14 cellular contexts compared by ENCODE assay signal in the genomic region with DNA sequence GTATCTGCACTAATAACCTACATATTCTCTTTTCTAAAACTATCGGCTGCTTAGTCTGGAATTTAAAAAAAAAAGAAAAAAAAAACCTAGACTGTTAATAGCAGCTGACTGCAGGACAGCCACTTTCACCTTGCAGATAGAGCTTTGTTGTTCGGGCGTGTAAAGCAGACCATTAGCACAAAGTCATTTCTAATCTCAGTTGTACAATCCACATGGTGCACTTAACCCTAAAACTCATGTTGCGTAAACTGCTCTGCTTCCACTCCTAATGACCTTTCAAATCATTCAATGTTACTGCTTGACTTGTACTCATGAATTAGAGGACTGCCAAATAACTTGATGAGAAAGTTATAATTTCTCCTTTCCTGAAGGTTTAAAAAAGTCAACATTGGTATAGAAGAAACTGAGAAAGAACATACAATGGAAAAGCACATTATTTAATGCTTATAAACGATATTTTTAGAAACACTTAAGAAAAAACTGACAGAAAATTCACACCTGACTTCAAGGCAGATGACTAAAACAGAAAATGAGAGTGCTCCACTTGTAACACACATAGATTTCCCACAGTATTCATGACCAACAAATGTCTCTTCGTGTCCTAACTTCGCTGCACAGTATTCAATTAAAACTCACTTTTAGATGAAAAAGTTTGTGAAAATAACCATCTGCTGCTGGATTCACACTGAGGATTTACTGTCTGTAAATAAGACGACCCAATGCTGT. TPM values are rescaled to one million over a fixed set of nuclear protein-coding genes. Genes with fewer than 3 reads are reported as not detected.
DNase-seq lines count a peak whose midpoint lies in the region; ATAC-seq and TF ChIP-seq lines count a peak whose summit lies in the region.
"Had no signal": no experiment of that assay in that cellular context is flagged by ENCODE, and none has a peak within 500 bp of the region (broad histone marks: within the 10 kb centered on the region; RNA-seq: fewer than 3 reads in every experiment).

No MANE protein-coding gene starts in this region.

- H3K4me2 ChIP-seq in MM.1S (ENCODE audit: low read depth, low read length) (peak overlapping the region; percentile 17; the same call in 1 of the 2 replicates), neural cell (ENCODE audit: low read length) (peak overlapping the region; percentile 55)

- no peaks in the 10 kb centered on the region for H3K36me3 ChIP-seq in ES-I3 (ENCODE audit: insufficient read depth, low read length)
- H3K36me3 ChIP-seq in MM.1S (replicated peaks; ENCODE audit: insufficient read depth, low read length), result no peaks in the 10 kb centered on the region
- H3K36me3 ChIP-seq in neural cell (ENCODE audit: insufficient read depth, low read length), result no peaks in the 10 kb centered on the region
- H3K36me3 ChIP-seq in effector memory CD4-positive, alpha-beta T cell (ENCODE audit: control insufficient read depth, insufficient read depth, low read length), result no peaks in the 10 kb centered on the region
- H3K36me3 ChIP-seq: left lung had no signal

- no peak overlapping the region; the same call in 1 of the 2 replicates for H3K4me3 ChIP-seq in MM.1S (ENCODE audit: low read length)
- H3K4me3 ChIP-seq in neural cell (ENCODE audit: low read length), result peak overlapping the region; percentile 92
- H3K4me3 ChIP-seq in effector memory CD4-positive, alpha-beta T cell (ENCODE audit: insufficient read depth, low read depth, low read length, poor library complexity, severe bottlenecking), result no peak overlapping the region
- H3K4me3 ChIP-seq: left lung had no signal

- H3K9ac ChIP-seq in ES-I3 (ENCODE audit: low read depth, low read length), result peak overlapping the region; percentile 91
- H3K9ac ChIP-seq in MM.1S (ENCODE audit: low read length), result no peak overlapping the region
- peak overlapping the region; percentile 93 for H3K9ac ChIP-seq in neural cell (ENCODE audit: low read length)

- H3K27ac Mint-ChIP-seq in endothelial cell (ENCODE audit: unreplicated experiment), result no peak overlapping the region
- H3K27ac Mint-ChIP-seq: activated CD4-positive, alpha-beta T cell treated with anti-CD3 and anti-CD28 coated beads for 36 hours; stimulated activated effector memory CD8-positive, alpha-beta T cell treated with anti-CD3 and anti-CD28 coated beads, Interleukin-12 subunit alpha, Interleukin-12 subunit beta, amount 100 ng/mL, for 72 hours had no signal

- no peaks in the 10 kb centered on the region for H3K9me3 Mint-ChIP-seq in endothelial cell (ENCODE audit: unreplicated experiment)

- H3K36me3 Mint-ChIP-seq in endothelial cell (ENCODE audit: low read depth, unreplicated experiment), result peaks cover 16% of the 10 kb centered on the region
- H3K36me3 Mint-ChIP-seq: stimulated activated effector memory CD8-positive, alpha-beta T cell treated with anti-CD3 and anti-CD28 coated beads, Interleukin-12 subunit alpha, Interleukin-12 subunit beta, amount 100 ng/mL, for 72 hours had no signal

- H3K27me3 ChIP-seq in MM.1S (replicated peaks; ENCODE audit: insufficient read depth, low read length), result no peaks in the 10 kb centered on the region
- no peaks in the 10 kb centered on the region for H3K27me3 ChIP-seq in neural cell (ENCODE audit: insufficient read depth, low read depth, low read length)
- H3K27me3 ChIP-seq in effector memory CD4-positive, alpha-beta T cell (replicated peaks; ENCODE audit: control insufficient read depth, insufficient read depth, low read length, poor library complexity, severe bottlenecking), result no peaks in the 10 kb centered on the region

- peak; percentile 26 for TF ChIP-seq RAD21 in neural cell (conservative IDR thresholded peaks at IDR 0.05)

- peak overlapping the region; percentile 97 for H3K4me3 Mint-ChIP-seq in endothelial cell (ENCODE audit: unreplicated experiment)

- H3K9me2 ChIP-seq in MM.1S (replicated peaks; ENCODE audit: insufficient read depth, low read length) (no peaks in the 10 kb centered on the region), neural cell (ENCODE audit: insufficient read depth, low read length) (no peaks in the 10 kb centered on the region)

- no peak for ATAC-seq in HG02973 (IDR thresholded peaks at IDR 0.05; ENCODE audit: unreplicated experiment)
- ATAC-seq in GM21786 (IDR thresholded peaks at IDR 0.05; ENCODE audit: unreplicated experiment), result no peak
- ATAC-seq: activated CD4-positive, alpha-beta T cell treated with anti-CD3 and anti-CD28 coated beads for 36 hours; stimulated activated effector memory CD8-positive, alpha-beta T cell treated with anti-CD3 and anti-CD28 coated beads, Interleukin-12 subunit alpha, Interleukin-12 subunit beta, amount 100 ng/mL, for 72 hours had no signal

- TF ChIP-seq EP300 in neural cell (conservative IDR thresholded peaks at IDR 0.05; ENCODE audit: poor library complexity, severe bottlenecking), result no peak

- H3K4me1 ChIP-seq in ES-I3 (ENCODE audit: insufficient read depth, low read length), result peaks cover 6% of the 10 kb centered on the region
- H3K4me1 ChIP-seq in MM.1S (ENCODE audit: low read length), result peaks cover 22% of the 10 kb centered on the region
- no peaks in the 10 kb centered on the region for H3K4me1 ChIP-seq in effector memory CD4-positive, alpha-beta T cell (ENCODE audit: control insufficient read depth, insufficient read depth, low read length, poor library complexity, severe bottlenecking)

- H4K20me1 ChIP-seq in MM.1S (ENCODE audit: insufficient read depth, low read length), result no peaks in the 10 kb centered on the region
- peaks cover 8% of the 10 kb centered on the region for H4K20me1 ChIP-seq in neural cell (ENCODE audit: insufficient read depth)

- H3F3A ChIP-seq in MM.1S (ENCODE audit: insufficient read depth, low read length) (peaks cover 17% of the 10 kb centered on the region), neural cell (ENCODE audit: insufficient read depth, low read length, poor library complexity, severe bottlenecking) (peaks cover 4% of the 10 kb centered on the region)

- H3K4me1 Mint-ChIP-seq in endothelial cell (ENCODE audit: unreplicated experiment), result peaks cover 26% of the 10 kb centered on the region

- no peak for DNase-seq in MM.1S
- no peak for DNase-seq in endothelial cell (ENCODE audit: low spot score)
- DNase-seq in effector memory CD4-positive, alpha-beta T cell, result no peak
- no peak for DNase-seq in germinal center (ENCODE audit: low spot score)
- DNase-seq: activated CD4-positive, alpha-beta T cell treated with anti-CD3 and anti-CD28 coated beads for 36 hours; activated naive CD4-positive, alpha-beta T cell; DMS 273 treated with DMSO at 0.1 percent for 48 hours; left lung; small intestine had no signal

- H3K79me2 ChIP-seq in MM.1S (ENCODE audit: low read length) (peaks cover 17% of the 10 kb centered on the region), neural cell (replicated peaks; ENCODE audit: insufficient read depth, low read length) (peaks cover 82% of the 10 kb centered on the region)

- H3K9me3 ChIP-seq in ES-I3 (ENCODE audit: control insufficient read depth, insufficient read depth, low read length), result no peaks in the 10 kb centered on the region
- no peaks in the 10 kb centered on the region for H3K9me3 ChIP-seq in MM.1S (replicated peaks; ENCODE audit: insufficient read depth, low read length)
- no peaks in the 10 kb centered on the region for H3K9me3 ChIP-seq in neural cell (ENCODE audit: low read length)
- H3K9me3 ChIP-seq in effector memory CD4-positive, alpha-beta T cell (ENCODE audit: control insufficient read depth, low read length), result no peaks in the 10 kb centered on the region
- H3K9me3 ChIP-seq: left lung had no signal

- H3K27ac ChIP-seq in MM.1S (ENCODE audit: low read length) (no peak overlapping the region), neural cell (ENCODE audit: low read length) (peak overlapping the region; percentile 96)
- H3K27ac ChIP-seq in effector memory CD4-positive, alpha-beta T cell (ENCODE audit: insufficient read depth, low read length, poor library complexity, severe bottlenecking), result no peak overlapping the region
- H3K27ac ChIP-seq: left lung had no signal

- no peak for TF ChIP-seq CTCF in MM.1S (IDR thresholded peaks at IDR 0.05; ENCODE audit: low read length)
- no peak for TF ChIP-seq CTCF in endothelial cell (IDR thresholded peaks at IDR 0.05; ENCODE audit: unreplicated experiment)
- TF ChIP-seq CTCF in neural cell (IDR thresholded peaks at IDR 0.05; ENCODE audit: poor library complexity, severe bottlenecking), result no peak

- H3K27me3 Mint-ChIP-seq in endothelial cell (ENCODE audit: unreplicated experiment), result peaks cover 14% of the 10 kb centered on the region

- H2AFZ ChIP-seq in MM.1S (ENCODE audit: low read length) (no peak overlapping the region), neural cell (ENCODE audit: low read depth, low read length) (no peak overlapping the region)

TF ChIP-seq in neural cell, 6 proteins besides CTCF, POLR2A, EP300 and RAD21 (continues in another document):
- TF ChIP-seq EZH2 (IDR thresholded peaks at IDR 0.05; ENCODE audit: borderline replicate concordance, insufficient read depth, low read length, poor library complexity, severe bottlenecking) (no peak), TAF1 (IDR thresholded peaks at IDR 0.05; ENCODE audit: low read depth) (no peak), SMC3 (conservative IDR thresholded peaks at IDR 0.05; ENCODE audit: poor library complexity) (no peak), POLR2AphosphoS5 (IDR thresholded peaks at IDR 0.05) (peak; percentile 15), MXI1 (conservative IDR thresholded peaks at IDR 0.05; ENCODE audit: poor library complexity, severe bottlenecking) (peak; percentile 65)

RNA-seq across cellular contexts. Expression of gene CDH2, which starts 2.6 kb away (rescaled TPM):
- 162 TPM for total RNA-seq in endothelial cell (ENCODE audit: unreplicated experiment)
- 193 and 199 TPM in 2 replicates for polyA plus RNA-seq in neural cell
- 366 and 433 TPM in 2 replicates for polyA minus RNA-seq in neural cell
- total RNA-seq: activated CD4-positive, alpha-beta T cell treated with anti-CD3 and anti-CD28 coated beads for 36 hours had no signal
